2 cellular contexts compared by ENCODE assay signal in genomic region chrX:152674652-152675051, GRCh38.
TF ChIP-seq lines count a peak whose summit lies in the region.

No MANE protein-coding gene starts in this region.

TF ChIP-seq in HEK293, 187 proteins besides CTCF, POLR2A, EP300 and RAD21:
- peak; percentile 75 for TF ChIP-seq ZNF146 (tag by site-specific recombination; IDR thresholded peaks at IDR 0.05)

TF ChIP-seq in K562, 482 proteins besides CTCF, POLR2A, EP300 and RAD21:
- TF ChIP-seq ZNF146 (CRISPR knock-in tag; IDR thresholded peaks at IDR 0.05; ENCODE audit: unreplicated experiment), result peak; percentile 62
TF ChIP-seq in K562: peak in this region for 1; not testable (repeated sequence) for 481.
